In genomic region chr15:39172380-39173281, GRCh38 we compare ENCODE assay signal across 9 cellular contexts.
A peak's percentile ranks its signal among the peaks of the same experiment; 100 is the strongest.
DNase-seq lines count a peak whose midpoint lies in the region; ATAC-seq and TF ChIP-seq lines count a peak whose summit lies in the region.
"Had no signal": no experiment of that assay in that cellular context is flagged by ENCODE, and none has a peak within 500 bp of the region (broad histone marks: within the 10 kb centered on the region; RNA-seq: fewer than 3 reads in every experiment).

No MANE protein-coding gene starts in this region.

- no peak overlapping the region for H4K5ac ChIP-seq in H9 (ENCODE audit: insufficient read length, low read depth, low read length)

- H3K27me3 Mint-ChIP-seq in H9 (ENCODE audit: low read depth), result no peaks in the 10 kb centered on the region

- H2BK15ac ChIP-seq in H9 (ENCODE audit: low read depth, low read length), result no peak overlapping the region

- peak overlapping the region; percentile 16 for H2AFZ ChIP-seq in H9 (ENCODE audit: low read length)

- H2AK5ac ChIP-seq in H9 (ENCODE audit: insufficient read length, low read length), result no peak overlapping the region

- H3K14ac ChIP-seq in H9 (ENCODE audit: insufficient read depth, low read length), result peak overlapping the region; percentile 21; the same call in 1 of the 2 replicates

- H4K20me1 ChIP-seq in H9 (ENCODE audit: control insufficient read depth, insufficient read depth, insufficient read length), result no peaks in the 10 kb centered on the region

- H3K56ac ChIP-seq in H9 (ENCODE audit: insufficient read length, low read depth, low read length), result no peak overlapping the region

- peak overlapping the region; percentile 9 for H3K18ac ChIP-seq in H9 (ENCODE audit: insufficient read length, low read depth, low read length)

- H2BK120ac ChIP-seq in H9 (ENCODE audit: low read depth, low read length, poor library complexity, severe bottlenecking), result no peak overlapping the region

- H4K8ac ChIP-seq in H9 (replicated peaks; ENCODE audit: insufficient read length, low read depth, low read length), result no peak overlapping the region

- H3K4ac ChIP-seq in H9 (ENCODE audit: low read depth, low read length), result no peak overlapping the region

- peak overlapping the region; percentile 26 for H3K27ac ChIP-seq in H9 (ENCODE audit: insufficient read length, low read depth, low read length)

- H3K79me2 ChIP-seq in H9 (ENCODE audit: insufficient read depth, low read length), result no peaks in the 10 kb centered on the region

- no peaks in the 10 kb centered on the region for H3K9me3 Mint-ChIP-seq in H9
- H3K9me3 Mint-ChIP-seq: T-helper 1 cell treated with Interleukin-12 subunit alpha and Interleukin-12 subunit beta and Interleukin-4 antibody, amounts not matched to agents 30 μg/mL and 1 μg/mL, for 36 hours had no signal

- H3K23ac ChIP-seq in H9 (ENCODE audit: insufficient read length, low read depth, low read length), result no peak overlapping the region

- no peak overlapping the region for H3K9ac ChIP-seq in H9 (ENCODE audit: extremely low read depth, insufficient read length, low read length)
- H3K9ac ChIP-seq in skeletal muscle satellite cell (ENCODE audit: low read depth, low read length), result peak overlapping the region; percentile 88

- DNase-seq in H9 (peak; percentile 30), anterior cingulate cortex (lab: John Stamatoyannopoulos, UW) (peak in 40 of 58 donors; percentile 3 to 73 (median 16)), iPS DF 4.7 (ENCODE audit: extremely low read depth, low spot score) (peak; percentile 2), NCI-H1105 treated with DMSO at 0.1 percent for 48 hours (lab: John Stamatoyannopoulos, UW) (no peak)

- H4K91ac ChIP-seq in H9 (ENCODE audit: insufficient read length, low read depth, low read length), result no peak overlapping the region

- H3K27ac Mint-ChIP-seq in H9, result peak overlapping the region; percentile 45 to 97 (median 95); a peak in 6 of 7 replicates
- H3K27ac Mint-ChIP-seq: T-helper 1 cell treated with Interleukin-12 subunit alpha and Interleukin-12 subunit beta and Interleukin-4 antibody, amounts not matched to agents 30 μg/mL and 1 μg/mL, for 36 hours had no signal

- TF ChIP-seq CTCF in H9 (conservative IDR thresholded peaks at IDR 0.05), result no peak

- no peak overlapping the region for H2BK5ac ChIP-seq in H9 (ENCODE audit: insufficient read length, low read length)

- no peaks in the 10 kb centered on the region for H3K36me3 ChIP-seq in skeletal muscle satellite cell (ENCODE audit: insufficient read depth, low read length)

- H3K27me3 ChIP-seq in H9 (ENCODE audit: insufficient read depth, low read length) (no peaks in the 10 kb centered on the region), skeletal muscle satellite cell (ENCODE audit: control insufficient read depth, insufficient read depth, low read length) (no peaks in the 10 kb centered on the region)

- H3K4me1 ChIP-seq in H9 (ENCODE audit: insufficient read depth, low read length) (peaks cover 9% of the 10 kb centered on the region; the same call in 1 of the 2 replicates), skeletal muscle satellite cell (ENCODE audit: control insufficient read depth, insufficient read depth, low read length) (peaks cover 31% of the 10 kb centered on the region)

- WGBS in H9 (ENCODE audit: extremely low coverage, insufficient read length, low lambda C conversion rate), result no CpG with 5 or more reads among the region's 17 CpGs

- H3K36me3 Mint-ChIP-seq in H9 (ENCODE audit: insufficient read depth in 1 of 3, low read depth in 3 of 3), result no peaks in the 10 kb centered on the region

- H2BK20ac ChIP-seq in H9 (ENCODE audit: low read depth, low read length, poor library complexity, severe bottlenecking), result no peak overlapping the region

- H3K4me3 Mint-ChIP-seq in H9, result no peak overlapping the region
- H3K4me3 Mint-ChIP-seq: T-helper 1 cell treated with Interleukin-12 subunit alpha and Interleukin-12 subunit beta and Interleukin-4 antibody, amounts not matched to agents 30 μg/mL and 1 μg/mL, for 36 hours had no signal

- H3K79me1 ChIP-seq in H9 (ENCODE audit: insufficient read depth, low read depth, low read length, poor library complexity, severe bottlenecking), result no peaks in the 10 kb centered on the region

- H3K4me2 ChIP-seq in H9 (ENCODE audit: insufficient read depth, insufficient read length, low read length), result no peak overlapping the region
- H3K4me2 ChIP-seq in skeletal muscle satellite cell (ENCODE audit: low read length), result peak overlapping the region; percentile 89

- no peak for ATAC-seq in GM21723 (IDR thresholded peaks at IDR 0.05; ENCODE audit: unreplicated experiment)
- no peak for ATAC-seq in GM18873 (IDR thresholded peaks at IDR 0.05; ENCODE audit: low FRiP score, unreplicated experiment)
- no peak for ATAC-seq in HG03342 (IDR thresholded peaks at IDR 0.05; ENCODE audit: unreplicated experiment)

- H3K23me2 ChIP-seq in H9 (ENCODE audit: insufficient read length, low read depth, low read length, poor library complexity, severe bottlenecking), result no peaks in the 10 kb centered on the region

- no peak overlapping the region for H3T11ph ChIP-seq in H9 (ENCODE audit: low read length)

- peaks cover 32 to 46% of the 10 kb centered on the region in 2 experiments for H3K4me1 Mint-ChIP-seq in H9

- peak overlapping the region; percentile 65 for H3K4me3 ChIP-seq in skeletal muscle satellite cell (ENCODE audit: low read length)

- H2BK12ac ChIP-seq in H9 (ENCODE audit: insufficient read length, low read depth, low read length), result peak overlapping the region; percentile 2

- H3K9me3 ChIP-seq in H9 (ENCODE audit: control insufficient read depth, low read depth, low read length) (no peaks in the 10 kb centered on the region), skeletal muscle satellite cell (replicated peaks; ENCODE audit: low read length) (no peaks in the 10 kb centered on the region)
